8 cellular contexts compared by ENCODE assay signal in genomic region chr5:116572375-116573278, GRCh38. TPM values are rescaled to one million over a fixed set of nuclear protein-coding genes. Genes with fewer than 3 reads are reported as not detected.
DNase-seq lines count a peak whose midpoint lies in the region; ATAC-seq and TF ChIP-seq lines count a peak whose summit lies in the region.

No MANE protein-coding gene starts in this region.

- ATAC-seq in left cardiac atrium, result peak; percentile 3 to 7
- no peak for ATAC-seq in GM18909 (IDR thresholded peaks at IDR 0.05; ENCODE audit: poor library complexity, unreplicated experiment)

- H3K27me3 ChIP-seq in HAP-1 (ENCODE audit: low read depth) (no peaks in the 10 kb centered on the region), WERI-Rb-1 (ENCODE audit: insufficient read depth, low read depth, severe bottlenecking) (no peaks in the 10 kb centered on the region)

- peak; percentile 33; the same call in 1 of the 2 replicates for TF ChIP-seq CTCF in WERI-Rb-1 (IDR thresholded peaks at IDR 0.05; ENCODE audit: low read depth, low read length)

- H3K27ac ChIP-seq in WERI-Rb-1, result peak overlapping the region; percentile 41

- intact Hi-C loops in left cardiac atrium (cut with DNase I) (loop anchor here in 1 of 2 donors (10.0 kb wide), 1 partner anchor 372 kb away; no protein-coding TSS in a partner anchor), posterior cingulate gyrus (cut with DNase I) (loop anchor here (5.0 to 10.0 kb wide), 4 partner anchors 82 to 592 kb away; no protein-coding TSS in a partner anchor)

- H3K36me3 ChIP-seq in HAP-1 (replicated peaks) (no peaks in the 10 kb centered on the region; the same call in 1 of the 2 replicates), WERI-Rb-1 (no peaks in the 10 kb centered on the region)

- peaks cover 20% of the 10 kb centered on the region for H3K4me1 ChIP-seq in HAP-1

- H3K9me3 ChIP-seq in HAP-1, result no peaks in the 10 kb centered on the region
- no peaks in the 10 kb centered on the region for H3K9me3 ChIP-seq in WERI-Rb-1 (ENCODE audit: severe bottlenecking)

- in situ Hi-C loops in HAP-1 (cut with MboI; ENCODE audit: low sequenced_read_pairs), result loop anchor here (10.0 kb wide), 1 partner anchor 372 kb away; no protein-coding TSS in a partner anchor

- DNase-seq in HAP-1 (ENCODE audit: low spot score in 2 of 2) (peak; percentile 19 to 71), WERI-Rb-1 (peak; percentile 74), left cardiac atrium (peak; percentile 57), posterior cingulate gyrus (peak; percentile 42 to 93 (median 59)), NAMALWA (ENCODE audit: low spot score) (no peak)
- DNase-seq in stimulated activated CD4-positive, alpha-beta T cell treated with anti-CD3 and anti-CD28 coated beads, Interleukin-2, amount 100 ng/mL, for 48 hours, result no peak
- no peak for DNase-seq in activated CD8-positive, alpha-beta memory T cell treated with anti-CD3 and anti-CD28 coated beads, Interleukin-2, amount 50 U/mL, for 48 hours

- H3K4me3 ChIP-seq in HAP-1 (peak overlapping the region; percentile 79), WERI-Rb-1 (ENCODE audit: low read depth, low read length) (peak overlapping the region; percentile 55)

RNA-seq across cellular contexts. Expression of gene SEMA6A, which starts 2.0 kb away (rescaled TPM):
- 1 to 10 TPM; 3.8 to 5.7 TPM for total RNA-seq in left cardiac atrium

Comparison
In these comparisons a context has a peak if more than half of its experiments do, and no peak if none do; other contexts are left out.
1. DNase-seq: peak in HAP-1 (2 of 2), WERI-Rb-1 (single experiment), left cardiac atrium (single experiment) and posterior cingulate gyrus (10 of 10); none in stimulated activated CD4-positive, alpha-beta T cell treated with anti-CD3 and anti-CD28 coated beads, Interleukin-2, amount 100 ng/mL, for 48 hours (0 of 2), activated CD8-positive, alpha-beta memory T cell treated with anti-CD3 and anti-CD28 coated beads, Interleukin-2, amount 50 U/mL, for 48 hours (single experiment) and NAMALWA (single experiment).